Comparison of ENCODE assay signal across 23 cellular contexts in genomic region chr12:114340231-114340630, GRCh38.
"Had no signal": no experiment of that assay in that cellular context is flagged by ENCODE, and none has a peak within 500 bp of the region (broad histone marks: within the 10 kb centered on the region; RNA-seq: fewer than 3 reads in every experiment).

No MANE protein-coding gene starts in this region.

- H3K4me1 ChIP-seq: SJSA1 had no signal

- H3K27ac ChIP-seq: HL-60, SJSA1, SK-N-MC had no signal

- H3K4me3 ChIP-seq: MG63, SJSA1, SK-N-MC had no signal

- H3K9me3 ChIP-seq: MG63, SJSA1 had no signal

- H3K27me3 ChIP-seq: MG63, SJSA1 had no signal

- H3K36me3 ChIP-seq: MG63, SJSA1 had no signal

- DNase-seq: Karpas-422, KG1, NCI-H1092, NCI-H1105 treated with DMSO at 0.1 percent for 48 hours, NCI-H1417 treated with DMSO at 0.1 percent for 48 hours, NCI-H146, NCI-H1694 treated with DMSO at 0.1 percent for 48 hours, NCI-H1930, NCI-H2081, NCI-H2107, NCI-H2227 treated with DMSO at 0.1 percent for 48 hours, NCI-H446, NCI-H510A, NCI-H524 treated with DMSO at 0.1 percent for 48 hours, NCI-H69, NCI-H774, Right ventricle myocardium superior, RPMI8226, SIG-M5 had no signal
